ENCODE assay signal across 6 cellular contexts in the genomic region with DNA sequence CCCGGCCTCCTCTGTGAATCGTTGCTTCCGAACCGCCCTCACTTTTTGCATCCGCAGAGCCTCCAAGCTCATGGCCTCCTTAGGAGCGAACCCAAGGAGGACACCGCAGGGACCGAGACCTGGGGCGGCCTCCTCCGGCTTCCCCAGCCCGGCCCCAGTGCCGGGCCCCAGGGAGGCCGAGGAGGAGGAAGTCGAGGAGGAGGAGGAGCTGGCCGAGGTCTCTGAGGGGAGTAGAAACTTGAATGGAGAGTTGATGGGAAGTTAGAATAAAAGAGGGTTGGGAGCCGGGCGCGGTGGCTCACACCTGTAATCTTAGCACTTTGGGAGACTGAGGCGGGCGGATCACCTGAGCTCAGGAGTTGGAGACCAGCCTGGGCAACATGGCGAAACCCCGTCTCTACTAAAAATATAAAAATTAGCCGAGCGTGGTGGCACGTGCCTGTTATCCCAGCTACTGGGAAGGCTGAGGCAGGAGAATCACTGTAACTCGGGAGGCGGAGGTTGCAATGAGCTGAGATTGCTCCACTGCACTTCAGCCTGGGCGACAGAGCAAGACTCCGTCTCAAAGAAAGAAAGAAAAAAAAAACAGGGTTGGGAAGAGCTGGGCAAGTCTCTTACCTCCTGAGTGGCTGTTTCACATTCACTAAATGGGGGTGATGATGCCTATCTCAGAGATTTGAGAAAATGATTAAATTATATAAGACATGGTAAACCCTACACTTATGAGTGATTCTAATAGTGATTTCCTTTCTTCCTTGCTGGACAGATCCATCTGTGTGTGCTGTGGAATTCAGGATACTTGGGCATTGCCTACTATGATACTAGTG. TPM values are rescaled to one million over a fixed set of nuclear protein-coding genes. Genes with fewer than 3 reads are reported as not detected.
DNase-seq lines count a peak whose midpoint lies in the region; ATAC-seq lines count a peak whose summit lies in the region.

No MANE protein-coding gene starts in this region.

- peak overlapping the region; percentile 41 for H3K4me2 ChIP-seq in mesenchymal stem cell (ENCODE audit: low read length, poor library complexity, severe bottlenecking)

- peaks cover 0 to 32% of the 10 kb centered on the region in 2 experiments for H3K36me3 ChIP-seq in mesenchymal stem cell (ENCODE audit: control insufficient read depth in 1 of 2, insufficient read depth in 2 of 2, low read depth in 1 of 2, low read length in 2 of 2)

- DNase-seq in mesenchymal stem cell (no peak), NCI-H2107 treated with DMSO at 0.1 percent for 48 hours (lab: John Stamatoyannopoulos, UW; ENCODE audit: unreplicated experiment) (no peak), posterior vena cava (ENCODE audit: low spot score) (no peak)

- peaks cover 24% of the 10 kb centered on the region for H3K4me1 ChIP-seq in mesenchymal stem cell (ENCODE audit: control insufficient read depth, insufficient read depth, low read depth, low read length)

- no peak overlapping the region for H3K14ac ChIP-seq in mesenchymal stem cell (ENCODE audit: low read length in 2 of 2)

- H3K4me3 Mint-ChIP-seq in activated T-helper 17 cell treated with anti-CD3 and anti-CD28 coated beads, Interleukin-2, amount 50 U/mL, for 72 hours, result peak overlapping the region; percentile 98

- H3K9ac ChIP-seq in mesenchymal stem cell (ENCODE audit: low read length), result peak overlapping the region; percentile 90

- H2BK5ac ChIP-seq in mesenchymal stem cell (ENCODE audit: low read depth, low read length, poor library complexity, severe bottlenecking), result no peak overlapping the region

- no peak overlapping the region for H4K91ac ChIP-seq in mesenchymal stem cell (ENCODE audit: low read length)

- no peaks in the 10 kb centered on the region for H3K9me3 Mint-ChIP-seq in activated T-helper 17 cell treated with anti-CD3 and anti-CD28 coated beads, Interleukin-2, amount 50 U/mL, for 72 hours

- H2BK15ac ChIP-seq in mesenchymal stem cell (ENCODE audit: low read depth, poor library complexity, severe bottlenecking), result no peak overlapping the region

- H4K8ac ChIP-seq in mesenchymal stem cell (ENCODE audit: low read length), result no peak overlapping the region

- H3K9me3 ChIP-seq in mesenchymal stem cell (ENCODE audit: control insufficient read depth, low read length), result no peaks in the 10 kb centered on the region

- peaks cover 2% of the 10 kb centered on the region for H3K79me1 ChIP-seq in mesenchymal stem cell (replicated peaks; ENCODE audit: low read length, poor library complexity, severe bottlenecking)

- ATAC-seq in HG02852 (IDR thresholded peaks at IDR 0.05; ENCODE audit: unreplicated experiment) (peak; percentile 1), GM18870 (IDR thresholded peaks at IDR 0.05; ENCODE audit: unreplicated experiment) (no peak)
- ATAC-seq in activated T-helper 17 cell treated with anti-CD3 and anti-CD28 coated beads, Interleukin-2, amount 50 U/mL, for 72 hours (replicated peaks), result no peak

- WGBS in mesenchymal stem cell, result 43% methylated on average over 29 of the region's 29 CpGs

- H2AFZ ChIP-seq in mesenchymal stem cell (ENCODE audit: low read depth, low read length), result peak overlapping the region; percentile 46

- peaks cover 39% of the 10 kb centered on the region for H3K4me1 Mint-ChIP-seq in activated T-helper 17 cell treated with anti-CD3 and anti-CD28 coated beads, Interleukin-2, amount 50 U/mL, for 72 hours

- peak overlapping the region; percentile 94 for H3K27ac Mint-ChIP-seq in activated T-helper 17 cell treated with anti-CD3 and anti-CD28 coated beads, Interleukin-2, amount 50 U/mL, for 72 hours

- no peak overlapping the region for H2AK5ac ChIP-seq in mesenchymal stem cell (ENCODE audit: low read length, severe bottlenecking)

- H3K4me3 ChIP-seq in mesenchymal stem cell (ENCODE audit: insufficient read depth in 1 of 2, low read depth in 1 of 2, low read length in 2 of 2), result peak overlapping the region; percentile 62 to 95

- H3K4ac ChIP-seq in mesenchymal stem cell (ENCODE audit: low read depth in 1 of 2, low read length in 2 of 2), result peak overlapping the region in 1 of 2 experiments; percentile 81

- intact Hi-C loops in posterior vena cava (cut with DNase I), result no loop called here

- peak overlapping the region in 1 of 2 experiments; percentile 37 for H2BK12ac ChIP-seq in mesenchymal stem cell (ENCODE audit: low read length in 2 of 2)

- H3K18ac ChIP-seq in mesenchymal stem cell (ENCODE audit: low read depth in 1 of 2, low read length in 2 of 2), result peak overlapping the region in 1 of 2 experiments; percentile 86

- H2BK120ac ChIP-seq in mesenchymal stem cell (ENCODE audit: low read depth, low read length), result no peak overlapping the region

- no peaks in the 10 kb centered on the region for H3K27me3 ChIP-seq in mesenchymal stem cell (ENCODE audit: control insufficient read depth in 1 of 2, insufficient read depth in 1 of 2, low read length in 2 of 2)

- H3K36me3 Mint-ChIP-seq in activated T-helper 17 cell treated with anti-CD3 and anti-CD28 coated beads, Interleukin-2, amount 50 U/mL, for 72 hours (ENCODE audit: low read depth), result peaks cover 66% of the 10 kb centered on the region

- no peak overlapping the region for H3K27ac ChIP-seq in mesenchymal stem cell (ENCODE audit: low read length, poor library complexity, severe bottlenecking)

- H3K27me3 Mint-ChIP-seq in activated T-helper 17 cell treated with anti-CD3 and anti-CD28 coated beads, Interleukin-2, amount 50 U/mL, for 72 hours, result no peaks in the 10 kb centered on the region

- H3K23ac ChIP-seq in mesenchymal stem cell (ENCODE audit: low read length in 2 of 2), result no peak overlapping the region

RNA-seq across cellular contexts. Expression of a gene that starts 0.8 kb away (rescaled TPM):
- total RNA-seq in activated T-helper 17 cell treated with anti-CD3 and anti-CD28 coated beads, Interleukin-2, amount 50 U/mL, for 72 hours, result 10 to 100 TPM; 78.9 to 82.6 TPM
- polyA plus RNA-seq in mesenchymal stem cell (2013, experiment 1 of 2), result 8.2 TPM
- 6.3 TPM for polyA plus RNA-seq in mesenchymal stem cell (2013, experiment 2 of 2)
- total RNA-seq in posterior vena cava, result 1 to 10 TPM; 7.7 to 9.8 TPM

RNA-seq across cellular contexts. Expression of a gene that starts 4.3 kb away (rescaled TPM):
- 100 to 1,000 TPM; 406 to 482 TPM for total RNA-seq in activated T-helper 17 cell treated with anti-CD3 and anti-CD28 coated beads, Interleukin-2, amount 50 U/mL, for 72 hours
- 472 TPM for polyA plus RNA-seq in mesenchymal stem cell (2013, experiment 1 of 2)
- polyA plus RNA-seq in mesenchymal stem cell (2013, experiment 2 of 2), result 466 TPM
- total RNA-seq in posterior vena cava, result 100 to 1,000 TPM; 272 to 402 TPM

RNA-seq across cellular contexts. Expression of a gene that starts 11.5 kb away (rescaled TPM):
- total RNA-seq in activated T-helper 17 cell treated with anti-CD3 and anti-CD28 coated beads, Interleukin-2, amount 50 U/mL, for 72 hours, result 10 to 100 TPM in 1 of 2 donors, 1 to 10 TPM in 1; 9.4 to 23.8 TPM
- 52.2 TPM for polyA plus RNA-seq in mesenchymal stem cell (2013, experiment 1 of 2)
- 53.8 TPM for polyA plus RNA-seq in mesenchymal stem cell (2013, experiment 2 of 2)
- total RNA-seq in posterior vena cava, result 10 to 100 TPM; 88.3 to 97.4 TPM

RNA-seq across cellular contexts. Expression of a gene that starts 17.4 kb away (rescaled TPM):
- not detected for total RNA-seq in activated T-helper 17 cell treated with anti-CD3 and anti-CD28 coated beads, Interleukin-2, amount 50 U/mL, for 72 hours
- polyA plus RNA-seq in mesenchymal stem cell (2013, experiment 1 of 2), result not detected
- not detected for polyA plus RNA-seq in mesenchymal stem cell (2013, experiment 2 of 2)
- total RNA-seq in posterior vena cava, result 1 to 10 TPM in 1 of 2 donors, under 1 TPM in 1; 0.52 to 1.1 TPM

RNA-seq across cellular contexts. Expression of a gene that starts 19.1 kb away (rescaled TPM):
- total RNA-seq in activated T-helper 17 cell treated with anti-CD3 and anti-CD28 coated beads, Interleukin-2, amount 50 U/mL, for 72 hours, result under 1 TPM in 1 of 2 donors, not detected in 1; 0.64 TPM
- 0.07 TPM for polyA plus RNA-seq in mesenchymal stem cell (2013, experiment 1 of 2)
- 0.10 TPM for polyA plus RNA-seq in mesenchymal stem cell (2013, experiment 2 of 2)
- not detected for total RNA-seq in posterior vena cava

Comparison
In these comparisons a context has a peak if more than half of its experiments do, and no peak if none do; other contexts are left out.
1. RNA of a gene that starts 0.8 kb away (total RNA-seq): 78.9 to 82.6 TPM in activated T-helper 17 cell treated with anti-CD3 and anti-CD28 coated beads, Interleukin-2, amount 50 U/mL, for 72 hours; 7.7 to 9.8 TPM in posterior vena cava; every median in the first group is over 4 times any median in the second.